ENCODE assay signal across 11 cellular contexts in the genomic region with DNA sequence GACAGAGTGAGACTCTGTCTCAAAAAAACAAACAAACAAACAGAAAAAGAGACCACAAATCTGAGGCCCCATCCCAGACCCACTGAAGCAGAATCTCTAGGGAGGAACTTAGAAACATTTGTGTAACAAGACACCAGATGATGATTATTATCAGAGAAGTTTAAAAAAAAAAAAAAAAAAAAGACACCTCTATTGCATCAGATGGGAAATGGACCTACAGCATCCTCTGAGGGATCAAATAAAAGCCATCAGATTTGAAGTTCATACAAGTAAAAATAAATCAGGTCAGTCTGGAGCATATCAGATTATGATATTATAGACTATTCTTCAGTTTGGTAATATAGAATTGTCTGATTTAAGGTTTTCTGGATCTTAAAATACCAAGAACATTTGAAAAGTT. TPM values are rescaled to one million over a fixed set of nuclear protein-coding genes. Genes with fewer than 3 reads are reported as not detected.
A peak's percentile ranks its signal among the peaks of the same experiment; 100 is the strongest.
DNase-seq lines count a peak whose midpoint lies in the region; ATAC-seq and TF ChIP-seq lines count a peak whose summit lies in the region.
"Had no signal": no experiment of that assay in that cellular context is flagged by ENCODE, and none has a peak within 500 bp of the region (broad histone marks: within the 10 kb centered on the region; RNA-seq: fewer than 3 reads in every experiment).

No MANE protein-coding gene starts in this region.

- peak overlapping the region; percentile 90 for H3K27ac Mint-ChIP-seq in CD8-positive, alpha-beta T cell
- peak overlapping the region; percentile 90 for H3K27ac Mint-ChIP-seq in activated CD8-positive, alpha-beta T cell treated with anti-CD3 and anti-CD28 coated beads, Interleukin-2, amount 10 ng/mL, durations not matched to agents 7 days and 5 days

- H3K4me1 Mint-ChIP-seq in CD8-positive, alpha-beta T cell (ENCODE audit: low read depth), result peaks cover 17% of the 10 kb centered on the region
- H3K4me1 Mint-ChIP-seq in activated CD8-positive, alpha-beta T cell treated with anti-CD3 and anti-CD28 coated beads, Interleukin-2, amount 10 ng/mL, durations not matched to agents 7 days and 5 days (ENCODE audit: low read depth), result peaks cover 25% of the 10 kb centered on the region

- no peaks in the 10 kb centered on the region for H3K36me3 ChIP-seq in CD8-positive, alpha-beta T cell (ENCODE audit: insufficient read depth, low read length)
- no peaks in the 10 kb centered on the region for H3K36me3 ChIP-seq in lower lobe of right lung

- TF ChIP-seq CTCF in AG04449 (IDR thresholded peaks at IDR 0.05; ENCODE audit: insufficient read depth, low read length, missing control alignments) (no peak), lower lobe of right lung (IDR thresholded peaks at IDR 0.05) (no peak)
- TF ChIP-seq CTCF in CD8-positive, alpha-beta T cell (IDR thresholded peaks at IDR 0.05), result no peak

- H3K27me3 Mint-ChIP-seq in CD8-positive, alpha-beta T cell (ENCODE audit: low read depth), result no peaks in the 10 kb centered on the region
- no peaks in the 10 kb centered on the region for H3K27me3 Mint-ChIP-seq in activated CD8-positive, alpha-beta T cell treated with anti-CD3 and anti-CD28 coated beads, Interleukin-2, amount 10 ng/mL, durations not matched to agents 7 days and 5 days (ENCODE audit: low read depth)

- DNase-seq in AG04449 (ENCODE audit: low read depth, low spot score) (no peak), lower lobe of right lung (no peak), NCI-H1092 treated with DMSO at 0.1 percent for 48 hours (lab: John Stamatoyannopoulos, UW) (no peak), NCI-H2081 (lab: John Stamatoyannopoulos, UW) (no peak)
- no peak for DNase-seq in CD8-positive, alpha-beta T cell
- no peak for DNase-seq in activated CD8-positive, alpha-beta T cell treated with anti-CD3 and anti-CD28 coated beads, Interleukin-2, amount 10 ng/mL, durations not matched to agents 7 days and 5 days
- no peak for DNase-seq in stimulated activated CD4-positive, alpha-beta T cell treated with anti-CD3 and anti-CD28 coated beads, Interleukin-4, amount 100 ng/mL, for 4 hours
- DNase-seq: activated CD4-positive, CD25-positive, alpha-beta regulatory T cell; psoas muscle; stimulated activated naive CD4-positive, alpha-beta T cell treated with Interleukin-2 at 50 U/mL for 16 hours had no signal

- H3K4me3 ChIP-seq in AG04449 (ENCODE audit: low read depth, low read length) (0 out of 2 replicates have a peak overlapping the region, but pooled peaks have one; percentile 30), lower lobe of right lung (peak overlapping the region; percentile 27)
- peak overlapping the region; percentile 37 for H3K4me3 ChIP-seq in CD8-positive, alpha-beta T cell (ENCODE audit: low read depth, low read length)

- H3K4me3 Mint-ChIP-seq in CD8-positive, alpha-beta T cell, result peak overlapping the region; percentile 89
- H3K4me3 Mint-ChIP-seq in activated CD8-positive, alpha-beta T cell treated with anti-CD3 and anti-CD28 coated beads, Interleukin-2, amount 10 ng/mL, durations not matched to agents 7 days and 5 days, result peak overlapping the region; percentile 84

- H3K9me3 ChIP-seq in CD8-positive, alpha-beta T cell (ENCODE audit: low read length), result no peaks in the 10 kb centered on the region
- no peaks in the 10 kb centered on the region for H3K9me3 ChIP-seq in lower lobe of right lung
- H3K9me3 ChIP-seq: psoas muscle had no signal

- H3K4me1 ChIP-seq in CD8-positive, alpha-beta T cell (ENCODE audit: insufficient read depth, low read length), result peaks cover 7% of the 10 kb centered on the region
- H3K4me1 ChIP-seq in lower lobe of right lung, result no peaks in the 10 kb centered on the region
- H3K4me1 ChIP-seq: psoas muscle had no signal

- no peaks in the 10 kb centered on the region for H3K9me3 Mint-ChIP-seq in CD8-positive, alpha-beta T cell
- no peaks in the 10 kb centered on the region for H3K9me3 Mint-ChIP-seq in activated CD8-positive, alpha-beta T cell treated with anti-CD3 and anti-CD28 coated beads, Interleukin-2, amount 10 ng/mL, durations not matched to agents 7 days and 5 days (ENCODE audit: insufficient read depth)

- peak overlapping the region; percentile 20 for H3K27ac ChIP-seq in CD8-positive, alpha-beta T cell (ENCODE audit: low read depth, low read length)
- no peak overlapping the region for H3K27ac ChIP-seq in lower lobe of right lung
- H3K27ac ChIP-seq: psoas muscle had no signal

- H3K36me3 Mint-ChIP-seq in CD8-positive, alpha-beta T cell, result no peaks in the 10 kb centered on the region
- H3K36me3 Mint-ChIP-seq in activated CD8-positive, alpha-beta T cell treated with anti-CD3 and anti-CD28 coated beads, Interleukin-2, amount 10 ng/mL, durations not matched to agents 7 days and 5 days (ENCODE audit: low read depth), result peaks cover 6% of the 10 kb centered on the region

- intact Hi-C loops in CD8-positive, alpha-beta T cell (cut with DNase I, micrococcal nuclease), result loop anchor here in 1 of 2 experiments (10.0 kb wide), 1 partner anchor 75 kb away; no protein-coding TSS in a partner anchor
- intact Hi-C loops in lower lobe of right lung (cut with DNase I), result no loop called here

- POLR2A ChIA-PET in AG04449 (lab: Yijun Ruan, JAX), result no interaction called here
- POLR2A ChIA-PET in CD8-positive, alpha-beta T cell (lab: Charles Lee), result interaction anchor here (1.0 to 1.1 kb wide), 2 partner anchors 26 to 534 kb away, joined by 3 read pairs; no protein-coding TSS in a partner anchor
- POLR2A ChIA-PET in activated CD8-positive, alpha-beta T cell treated with anti-CD3 and anti-CD28 coated beads, Interleukin-2, amount 10 ng/mL, durations not matched to agents 7 days and 5 days (lab: Charles Lee), result interaction anchor here (0.7 to 2.1 kb wide), 4 partner anchors 11 to 107 kb away, joined by 3 to 8 read pairs (median 4); no protein-coding TSS in a partner anchor

- H3K27me3 ChIP-seq in CD8-positive, alpha-beta T cell (ENCODE audit: insufficient read depth, low read length), result no peaks in the 10 kb centered on the region
- H3K27me3 ChIP-seq in lower lobe of right lung (ENCODE audit: low read depth), result no peaks in the 10 kb centered on the region

- ATAC-seq in CD8-positive, alpha-beta T cell, result peak; percentile 32
- ATAC-seq in activated CD8-positive, alpha-beta T cell treated with anti-CD3 and anti-CD28 coated beads, Interleukin-2, amount 10 ng/mL, durations not matched to agents 7 days and 5 days, result peak; percentile 18
- no peak for ATAC-seq in lower lobe of right lung
- ATAC-seq: psoas muscle had no signal

- CTCF ChIA-PET in AG04449 (lab: Yijun Ruan, JAX), result no interaction called here
- CTCF ChIA-PET in CD8-positive, alpha-beta T cell (lab: Charles Lee), result interaction anchor here (0.5 kb wide), 1 partner anchor 93 kb away, joined by 6 read pairs; no protein-coding TSS in a partner anchor
- CTCF ChIA-PET in activated CD8-positive, alpha-beta T cell treated with anti-CD3 and anti-CD28 coated beads, Interleukin-2, amount 10 ng/mL, durations not matched to agents 7 days and 5 days (lab: Charles Lee), result interaction anchor here (0.9 to 1.9 kb wide), 3 partner anchors 30 to 349 kb away, joined by 4 to 6 read pairs (median 4); no protein-coding TSS in a partner anchor

RNA-seq across cellular contexts. Expression of a gene that starts 21.9 kb away (rescaled TPM):
- total RNA-seq in CD8-positive, alpha-beta T cell, result 1 to 10 TPM in 1 of 2 experiments, under 1 TPM in 1; 0.86 to 1.5 TPM
- 1 to 10 TPM; 4.1 to 4.4 TPM for total RNA-seq in activated CD8-positive, alpha-beta T cell treated with anti-CD3 and anti-CD28 coated beads, Interleukin-2, amount 10 ng/mL, durations not matched to agents 7 days and 5 days
- 1.0 TPM for total RNA-seq in lower lobe of right lung
- total RNA-seq: psoas muscle, SK-MEL-5 had no signal

Comparison
In these comparisons a context has a peak if more than half of its experiments do, and no peak if none do; other contexts are left out.
1. ATAC-seq: peak in CD8-positive, alpha-beta T cell (single experiment) and activated CD8-positive, alpha-beta T cell treated with anti-CD3 and anti-CD28 coated beads, Interleukin-2, amount 10 ng/mL, durations not matched to agents 7 days and 5 days (single experiment); none in lower lobe of right lung (0 of 2).
2. Peak in every context shown above with its lines, with median percentiles within 50 percentile points of each other: H3K4me3 ChIP-seq.